Comparison of ENCODE assay signal across 7 cellular contexts in the genomic region with DNA sequence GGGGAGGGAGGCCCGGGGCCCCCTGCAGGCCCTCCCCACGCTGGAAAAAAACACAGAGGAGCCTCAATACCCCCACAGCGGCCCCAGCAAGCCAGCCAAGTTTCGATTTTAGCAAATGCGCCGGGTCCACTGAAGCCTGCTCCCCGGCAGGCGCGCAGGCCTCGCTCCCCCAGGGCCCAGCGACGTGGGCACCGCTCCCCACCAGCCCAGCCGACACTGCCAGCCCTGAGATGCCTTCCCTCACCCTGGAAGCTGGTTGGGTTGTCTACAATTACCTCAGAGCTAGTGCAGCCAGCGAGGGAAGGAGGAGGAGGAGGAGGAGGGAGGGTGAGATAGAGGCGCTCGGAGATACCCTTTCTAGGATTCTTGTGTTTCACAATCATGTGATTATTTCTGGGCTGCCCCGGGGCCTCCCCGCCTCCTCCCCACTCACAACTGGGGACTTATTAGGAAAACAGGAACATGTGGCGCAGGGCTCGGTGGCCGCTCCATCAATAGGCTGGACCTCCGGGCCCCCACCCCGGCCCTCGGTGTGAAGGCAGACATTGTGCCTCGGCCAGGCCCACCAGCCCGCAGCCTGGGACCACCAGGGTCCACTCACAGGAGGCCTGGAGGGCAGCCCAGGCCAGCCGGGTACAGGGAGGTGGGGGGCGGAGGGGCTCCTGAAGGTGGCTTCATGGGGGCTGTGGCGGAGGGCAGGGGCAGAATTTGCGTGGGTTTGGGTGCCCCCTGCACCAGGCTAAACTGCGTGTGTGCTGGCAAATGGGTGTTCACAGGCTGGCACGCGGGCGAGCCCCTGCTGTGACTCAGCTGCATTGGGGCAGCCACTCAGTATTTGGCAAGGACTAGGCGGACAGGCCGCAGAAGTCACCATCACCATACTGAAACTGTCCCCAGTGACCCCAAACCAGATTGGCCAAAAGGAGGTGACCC.
DNase-seq lines count a peak whose midpoint lies in the region; ATAC-seq and TF ChIP-seq lines count a peak whose summit lies in the region.

No MANE protein-coding gene starts in this region.

- no peaks in the 10 kb centered on the region for H3K27me3 ChIP-seq in gastrocnemius medialis

- H3K27ac ChIP-seq in gastrocnemius medialis, result peak overlapping the region; percentile 95 to 99 (median 98)

- peak; percentile 41 to 62 for TF ChIP-seq POLR2A in gastrocnemius medialis (IDR thresholded peaks at IDR 0.05)

- H3K4me1 ChIP-seq in gastrocnemius medialis, result peaks cover 48 to 51% of the 10 kb centered on the region in 2 donors

- peak overlapping the region; percentile 36 to 49 (median 41) for H3K4me3 ChIP-seq in gastrocnemius medialis

- no peak for TF ChIP-seq CTCF in gastrocnemius medialis (IDR thresholded peaks at IDR 0.05 in 4 of 5, conservative IDR thresholded peaks at IDR 0.05 in 1 of 5)

- intact Hi-C loops in head of caudate nucleus (cut with DNase I) (no loop called here), gastrocnemius medialis (cut with DNase I; ENCODE audit: low total_unique reads) (loop anchor here (2.0 to 5.0 kb wide), 4 partner anchors 51 to 310 kb away; a partner anchor contains a TSS)

- DNase-seq in NOMO-1 treated with DMSO at 0.1 percent for 48 hours (lab: John Stamatoyannopoulos, UW; ENCODE audit: unreplicated experiment) (peak; percentile 91), head of caudate nucleus (peak; percentile 69 to 93 (median 85)), gastrocnemius medialis (peak; percentile 92 to 96), ACHN (no peak), NCI-H1048 (lab: John Stamatoyannopoulos, UW) (no peak)
- peak; percentile 45 for DNase-seq in activated T-helper 9 cell treated with anti-CD3 and anti-CD28 coated beads, Interleukin-2, amount 50 U/mL, for 16 hours (ENCODE audit: low read depth)

- no peaks in the 10 kb centered on the region for H3K9me3 ChIP-seq in gastrocnemius medialis

- no peaks in the 10 kb centered on the region for H3K36me3 ChIP-seq in gastrocnemius medialis

- ATAC-seq in GM19438 (IDR thresholded peaks at IDR 0.05; ENCODE audit: low read depth, unreplicated experiment), result peak; percentile 40
- ATAC-seq in gastrocnemius medialis, result peak; percentile 80 to 87

- in situ Hi-C loops in gastrocnemius medialis (cut with MboI; ENCODE audit: low sequenced_read_pairs in 4 of 4) (loop anchor here in 1 of 4 donors (25.0 kb wide), 1 partner anchor 95 kb away; no protein-coding TSS in a partner anchor), ACHN (cut with HindIII; ENCODE audit: low pct_ligation_motif_present, low pct_unique_long_range_greater_than_20kb, low sequenced_read_pairs) (no loop called here)

Comparison
In these comparisons a context has a peak if more than half of its experiments do, and no peak if none do; other contexts are left out.
1. DNase-seq: peak in NOMO-1 treated with DMSO at 0.1 percent for 48 hours (single experiment), activated T-helper 9 cell treated with anti-CD3 and anti-CD28 coated beads, Interleukin-2, amount 50 U/mL, for 16 hours (single experiment), head of caudate nucleus (42 of 42) and gastrocnemius medialis (2 of 2); none in ACHN (single experiment) and NCI-H1048 (single experiment).